In the genomic region with DNA sequence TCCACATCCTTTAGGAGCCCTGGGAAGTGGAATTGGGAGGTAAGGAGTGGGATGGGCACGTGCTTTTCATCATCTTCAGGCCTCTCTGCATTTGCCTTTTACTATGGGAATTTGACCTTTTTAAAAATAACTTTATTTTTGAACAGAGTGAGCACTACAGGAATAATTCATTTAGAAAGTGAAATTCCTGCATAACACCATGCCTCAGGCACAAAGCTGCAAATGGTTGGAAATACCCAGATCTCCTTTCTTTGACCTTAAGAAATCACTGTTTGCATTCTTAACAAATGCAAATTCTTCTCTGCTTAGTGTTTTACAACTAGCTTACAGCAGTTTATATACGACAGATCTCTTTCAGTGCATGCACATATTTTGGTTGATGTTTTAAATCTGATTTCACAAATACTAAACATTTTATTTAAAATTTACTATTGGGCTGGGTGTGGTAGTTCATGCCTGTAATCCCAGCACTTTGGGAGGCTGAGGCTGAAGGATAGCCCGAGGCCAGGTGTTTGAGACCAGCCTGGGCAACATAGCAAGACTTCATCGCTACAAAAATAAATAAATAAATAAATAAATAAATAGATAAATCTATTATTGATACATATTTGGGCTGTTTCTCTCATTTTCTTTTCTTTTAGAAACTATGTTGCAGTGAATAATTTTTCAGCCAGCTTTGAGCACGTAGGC, we compare ENCODE assay signal across 25 cellular contexts. TPM values are rescaled to one million over a fixed set of nuclear protein-coding genes. Genes with fewer than 3 reads are reported as not detected.
DNase-seq lines count a peak whose midpoint lies in the region; ATAC-seq and TF ChIP-seq lines count a peak whose summit lies in the region.
"Had no signal": no experiment of that assay in that cellular context is flagged by ENCODE, and none has a peak within 500 bp of the region (broad histone marks: within the 10 kb centered on the region; RNA-seq: fewer than 3 reads in every experiment).

No MANE protein-coding gene starts in this region.

- DNase-seq in AG04449 (ENCODE audit: low read depth, low spot score) (peak; percentile 29), HAP-1 (ENCODE audit: low spot score in 2 of 2) (peak; percentile 62 to 97), adipocyte (ENCODE audit: low read depth) (peak; percentile 88), fibroblast of villous mesenchyme (ENCODE audit: low read depth) (peak; percentile 76), cardiac septum (ENCODE audit: low spot score) (no peak), GM13977 (ENCODE audit: low spot score) (no peak), AML-193 (lab: John Stamatoyannopoulos, UW) (no peak)
- DNase-seq: activated CD4-positive, alpha-beta T cell treated with anti-CD3 and anti-CD28 coated beads, Interleukin-2, amount 10 ng/mL, durations not matched to agents 7 days and 5 days; DMS79 treated with DMSO at 0.1 percent for 48 hours; naive thymus-derived CD4-positive, alpha-beta T cell; NCI-H1092 treated with DMSO at 0.1 percent for 48 hours; NCI-H2081; NCI-H446 treated with DMSO at 0.1 percent for 48 hours; NK-92 treated with Interleukin-12 subunit alpha and Interleukin-12 subunit beta, amount 100 ng/mL, for 24 hours; SK-N-SH; stimulated activated CD4-positive, alpha-beta T cell treated with anti-CD3 and anti-CD28 coated beads, Interleukin-2, amount 100 ng/mL, for 48 hours; thyroid gland had no signal

- ATAC-seq in HG03039 (IDR thresholded peaks at IDR 0.05; ENCODE audit: unreplicated experiment) = no peak
- ATAC-seq: HCT116; naive thymus-derived CD4-positive, alpha-beta T cell had no signal

- H3K4me1 ChIP-seq in HAP-1 (peaks cover 10% of the 10 kb centered on the region), adipocyte (ENCODE audit: control insufficient read depth, insufficient read depth, low read length) (no peaks in the 10 kb centered on the region)
- H3K4me1 ChIP-seq: thyroid gland had no signal

- H3K36me3 ChIP-seq in HAP-1 (replicated peaks) (no peaks in the 10 kb centered on the region), adipocyte (ENCODE audit: control insufficient read depth, insufficient read depth, low read length, severe bottlenecking) (no peaks in the 10 kb centered on the region)
- H3K36me3 ChIP-seq: esophagus muscularis mucosa, thyroid gland had no signal

- CTCF ChIA-PET in AG04449 (lab: Yijun Ruan, JAX) = no interaction called here

- POLR2A ChIA-PET in AG04449 (lab: Yijun Ruan, JAX) = no interaction called here

- in situ Hi-C loops in HAP-1 (cut with MboI; ENCODE audit: low sequenced_read_pairs) = no loop called here
- in situ Hi-C loops in GM13977 (cut with MboI; ENCODE audit: low pct_unique_long_range_greater_than_20kb, low sequenced_read_pairs, unreplicated experiment) = no loop called here

- H3K9me3 ChIP-seq in HAP-1 (peaks cover 8% of the 10 kb centered on the region), adipocyte (ENCODE audit: control insufficient read depth, low read length) (no peaks in the 10 kb centered on the region)
- H3K9me3 ChIP-seq: esophagus muscularis mucosa, SK-N-SH, thyroid gland had no signal

- H3K9ac ChIP-seq in adipocyte (ENCODE audit: low read length) = no peak overlapping the region
- H3K9ac ChIP-seq: SK-N-SH had no signal

- intact Hi-C loops in cardiac septum (cut with DNase I) = no loop called here

- H3K4me3 ChIP-seq in AG04449 (ENCODE audit: low read depth, low read length) (no peak overlapping the region), HAP-1 (no peak overlapping the region), adipocyte (ENCODE audit: low read length) (no peak overlapping the region), fibroblast of villous mesenchyme (ENCODE audit: low read depth, low read length) (no peak overlapping the region)
- H3K4me3 ChIP-seq: esophagus muscularis mucosa, thyroid gland had no signal

- H3K27me3 ChIP-seq in HAP-1 (ENCODE audit: low read depth) (no peaks in the 10 kb centered on the region), adipocyte (replicated peaks; ENCODE audit: control insufficient read depth, insufficient read depth, low read length) (peaks cover 8% of the 10 kb centered on the region)
- H3K27me3 ChIP-seq: esophagus muscularis mucosa, thyroid gland had no signal

- TF ChIP-seq CTCF in AG04449 (IDR thresholded peaks at IDR 0.05; ENCODE audit: insufficient read depth, low read length, missing control alignments) (no peak), fibroblast of villous mesenchyme (IDR thresholded peaks at IDR 0.05; ENCODE audit: insufficient read depth, low read depth, low read length) (no peak), GM13977 (IDR thresholded peaks at IDR 0.05; ENCODE audit: extremely low read depth, insufficient read depth, missing control alignments) (no peak)

RNA-seq across cellular contexts. Expression of a gene that starts 24.5 kb away (rescaled TPM):
- total RNA-seq in fibroblast of villous mesenchyme = not detected in 2 replicates
- not detected for total RNA-seq in cardiac septum
- total RNA-seq: activated CD4-positive, alpha-beta T cell treated with anti-CD3 and anti-CD28 coated beads, Interleukin-2, amount 10 ng/mL, durations not matched to agents 7 days and 5 days; astrocyte; B cell; esophagus muscularis mucosa; LHCN-M2; naive thymus-derived CD4-positive, alpha-beta T cell; omental fat pad; T-helper 2 cell treated with Interferon-gamma antibody and Interleukin-4, amounts not matched to agents 100 ng/mL and 5 ng/mL, for 36 hours; thyroid gland had no signal

RNA-seq across cellular contexts. Expression of a gene that starts 52.9 kb away (rescaled TPM):
- total RNA-seq in fibroblast of villous mesenchyme (not detected in 2 replicates), cardiac septum (not detected)
- total RNA-seq: activated CD4-positive, alpha-beta T cell treated with anti-CD3 and anti-CD28 coated beads, Interleukin-2, amount 10 ng/mL, durations not matched to agents 7 days and 5 days; astrocyte; B cell; esophagus muscularis mucosa; LHCN-M2; naive thymus-derived CD4-positive, alpha-beta T cell; omental fat pad; T-helper 2 cell treated with Interferon-gamma antibody and Interleukin-4, amounts not matched to agents 100 ng/mL and 5 ng/mL, for 36 hours had no signal

Comparison
In these comparisons a context has a peak if more than half of its experiments do, and no peak if none do; other contexts are left out.
1. DNase-seq: peak in AG04449 (single experiment), HAP-1 (2 of 2), adipocyte (single experiment) and fibroblast of villous mesenchyme (single experiment); none in cardiac septum (single experiment), GM13977 (single experiment) and AML-193 (0 of 2).